Comparison of ENCODE assay signal across 10 cellular contexts in genomic region chr1:2557146-2558029, GRCh38. TPM values are rescaled to one million over a fixed set of nuclear protein-coding genes. Genes with fewer than 3 reads are reported as not detected.
A peak's percentile ranks its signal among the peaks of the same experiment; 100 is the strongest.
DNase-seq lines count a peak whose midpoint lies in the region; FAIRE-seq and TF ChIP-seq lines count a peak whose summit lies in the region.
"Had no signal": no experiment of that assay in that cellular context is flagged by ENCODE, and none has a peak within 500 bp of the region (broad histone marks: within the 10 kb centered on the region; RNA-seq: fewer than 3 reads in every experiment).

No MANE protein-coding gene starts in this region.

- peaks cover 9 to 14% (median 14%) of the 10 kb centered on the region in 3 donors for H3K27me3 Mint-ChIP-seq in CD14-positive monocyte (ENCODE audit: low read depth in 3 of 3)

- H3K4me1 ChIP-seq in effector memory CD4-positive, alpha-beta T cell (ENCODE audit: control insufficient read depth, insufficient read depth, low read length, poor library complexity, severe bottlenecking), result peaks cover 43% of the 10 kb centered on the region
- peaks cover 42 to 44% of the 10 kb centered on the region in 2 experiments for H3K4me1 ChIP-seq in neutrophil (ENCODE audit: control insufficient read depth in 1 of 2, insufficient read depth in 1 of 2, low read depth in 1 of 2, low read length in 1 of 2)

- H3K4me1 Mint-ChIP-seq in CD14-positive monocyte, result peaks cover 26% of the 10 kb centered on the region

- peaks cover 32 to 45% of the 10 kb centered on the region in 2 donors for H3K36me3 Mint-ChIP-seq in CD14-positive monocyte
- H3K36me3 Mint-ChIP-seq: mesothelial cell of epicardium had no signal

- DNase-seq in CD14-positive monocyte (ENCODE audit: low spot score) (peak; percentile 48), D721Med (ENCODE audit: insufficient read length, low spot score) (no peak), superior temporal gyrus (ENCODE audit: extremely low spot score) (no peak), KG1 (lab: John Stamatoyannopoulos, UW) (no peak), GM12892 (ENCODE audit: insufficient read length) (no peak)
- no peak for DNase-seq in effector memory CD4-positive, alpha-beta T cell

- peaks cover 0 to 3% (median 0%) of the 10 kb centered on the region in 7 donors for H3K9me3 Mint-ChIP-seq in CD14-positive monocyte
- H3K9me3 Mint-ChIP-seq: mesothelial cell of epicardium had no signal

- intact Hi-C loops in CD14-positive monocyte (cut with micrococcal nuclease), result no loop called here

- H3K4me3 ChIP-seq in effector memory CD4-positive, alpha-beta T cell (ENCODE audit: insufficient read depth, low read depth, low read length, poor library complexity, severe bottlenecking), result peak overlapping the region; percentile 90
- peak overlapping the region; percentile 93 to 98 for H3K4me3 ChIP-seq in neutrophil (ENCODE audit: low read depth in 1 of 2, low read length in 1 of 2)

- no peak for TF ChIP-seq POLR2A in GM12892 (IDR thresholded peaks at IDR 0.05; ENCODE audit: low read depth, low read length)

- H3K9me3 ChIP-seq in KOPT-K1 (ENCODE audit: insufficient read depth, low read length, poor library complexity, severe bottlenecking) (no peaks in the 10 kb centered on the region), neutrophil (no peaks in the 10 kb centered on the region)
- no peaks in the 10 kb centered on the region for H3K9me3 ChIP-seq in effector memory CD4-positive, alpha-beta T cell (ENCODE audit: control insufficient read depth, low read length)

- H3K27me3 ChIP-seq in effector memory CD4-positive, alpha-beta T cell (replicated peaks; ENCODE audit: control insufficient read depth, insufficient read depth, low read length, poor library complexity, severe bottlenecking), result no peaks in the 10 kb centered on the region
- H3K27me3 ChIP-seq in neutrophil, result no peaks in the 10 kb centered on the region

- H3K4me3 Mint-ChIP-seq in CD14-positive monocyte, result peak overlapping the region; percentile 93 to 96
- H3K4me3 Mint-ChIP-seq: mesothelial cell of epicardium had no signal

- TF ChIP-seq CTCF in CD14-positive monocyte (IDR thresholded peaks at IDR 0.05) (no peak), neutrophil (IDR thresholded peaks at IDR 0.05) (no peak), D721Med (IDR thresholded peaks at IDR 0.05; ENCODE audit: insufficient read depth, missing control alignments) (no peak)

- FAIRE-seq in D721Med (lab: Jason Lieb, UNC) (no peak), GM12892 (lab: Jason Lieb, UNC) (no peak)
- FAIRE-seq: astrocyte had no signal

- H3K36me3 ChIP-seq in KOPT-K1 (ENCODE audit: insufficient read depth, low read length) (no peaks in the 10 kb centered on the region; the same call in 1 of the 2 replicates), neutrophil (peaks cover 50% of the 10 kb centered on the region)
- H3K36me3 ChIP-seq in effector memory CD4-positive, alpha-beta T cell (ENCODE audit: control insufficient read depth, insufficient read depth, low read length), result peaks cover 37% of the 10 kb centered on the region

- H3K27ac ChIP-seq in KOPT-K1 (ENCODE audit: low read depth, low read length, poor library complexity, severe bottlenecking) (peak overlapping the region; percentile 99), neutrophil (peak overlapping the region; percentile 99)
- peak overlapping the region; percentile 97 for H3K27ac ChIP-seq in effector memory CD4-positive, alpha-beta T cell (ENCODE audit: insufficient read depth, low read length, poor library complexity, severe bottlenecking)

- peak overlapping the region in 6 of 7 donors; percentile 97 to 100 (median 98) for H3K27ac Mint-ChIP-seq in CD14-positive monocyte
- H3K27ac Mint-ChIP-seq: mesothelial cell of epicardium had no signal

RNA-seq across cellular contexts. Expression of gene TNFRSF14, which starts 1.2 kb away (rescaled TPM):
- 10 to 100 TPM; 62.1 to 64.4 TPM for polyA plus RNA-seq in CD14-positive monocyte
- 117 TPM for polyA plus RNA-seq in GM12892 (2012; ENCODE audit: missing spikeins)

RNA-seq across cellular contexts. Expression of gene HES5, which starts 27.3 kb away (rescaled TPM):
- not detected for polyA plus RNA-seq in CD14-positive monocyte
- not detected for polyA plus RNA-seq in GM12892 (2012; ENCODE audit: missing spikeins)

RNA-seq across cellular contexts. Expression of gene PRXL2B, which starts 29.2 kb away (rescaled TPM):
- polyA plus RNA-seq in CD14-positive monocyte, result 1 to 10 TPM; 3.6 to 6.0 TPM
- 5.8 TPM for polyA plus RNA-seq in GM12892 (2012; ENCODE audit: missing spikeins)

RNA-seq across cellular contexts. Expression of gene PANK4, which starts 31.0 kb away (rescaled TPM):
- polyA plus RNA-seq in CD14-positive monocyte, result 10 to 100 TPM; 11.9 to 13.7 TPM
- 12.0 TPM for polyA plus RNA-seq in GM12892 (2012; ENCODE audit: missing spikeins)
